In genomic region chr12:92608418-92609091, GRCh38 we compare ENCODE assay signal across 8 cellular contexts.
DNase-seq lines count a peak whose midpoint lies in the region; ATAC-seq and FAIRE-seq lines count a peak whose summit lies in the region.

No MANE protein-coding gene starts in this region.

- no peaks in the 10 kb centered on the region for H3K27me3 Mint-ChIP-seq in activated T-helper 17 cell treated with anti-CD3 and anti-CD28 coated beads, Interleukin-2, amount 50 U/mL, for 72 hours

- peaks cover 29% of the 10 kb centered on the region for H3K4me1 Mint-ChIP-seq in activated T-helper 17 cell treated with anti-CD3 and anti-CD28 coated beads, Interleukin-2, amount 50 U/mL, for 72 hours

- no peak for FAIRE-seq in urothelium cell line (lab: Jason Lieb, UNC)

- no peak for ATAC-seq in activated T-helper 17 cell treated with anti-CD3 and anti-CD28 coated beads, Interleukin-2, amount 50 U/mL, for 72 hours (replicated peaks)

- peaks cover 4% of the 10 kb centered on the region for H3K9me3 Mint-ChIP-seq in activated T-helper 17 cell treated with anti-CD3 and anti-CD28 coated beads, Interleukin-2, amount 50 U/mL, for 72 hours

- H3K4me3 Mint-ChIP-seq in activated T-helper 17 cell treated with anti-CD3 and anti-CD28 coated beads, Interleukin-2, amount 50 U/mL, for 72 hours, result peak overlapping the region; percentile 60

- peaks cover 7% of the 10 kb centered on the region for H3K36me3 Mint-ChIP-seq in activated T-helper 17 cell treated with anti-CD3 and anti-CD28 coated beads, Interleukin-2, amount 50 U/mL, for 72 hours (ENCODE audit: low read depth)

- peak overlapping the region; percentile 75 for H3K27ac Mint-ChIP-seq in activated T-helper 17 cell treated with anti-CD3 and anti-CD28 coated beads, Interleukin-2, amount 50 U/mL, for 72 hours

- DNase-seq in NCI-H1417 (lab: John Stamatoyannopoulos, UW) (peak; percentile 33 to 68 (median 36)), NCI-H1417 treated with DMSO at 0.1 percent for 48 hours (lab: John Stamatoyannopoulos, UW) (no peak), NAMALWA (ENCODE audit: low spot score) (peak; percentile 34), inferior parietal cortex (ENCODE audit: extremely low spot score) (peak; percentile 68), urothelium cell line (ENCODE audit: low spot score) (peak; percentile 40)
- no peak for DNase-seq in activated CD4-positive, alpha-beta T cell treated with anti-CD3 and anti-CD28 coated beads for 4 hours
- DNase-seq in stimulated activated CD8-positive, alpha-beta memory T cell treated with anti-CD3 and anti-CD28 coated beads, Interleukin-4, amount 100 ng/mL, for 48 hours, result no peak

Comparison
In these comparisons a context has a peak if more than half of its experiments do, and no peak if none do; other contexts are left out.
1. DNase-seq: peak in NCI-H1417 (3 of 3), NAMALWA (single experiment), inferior parietal cortex (single experiment) and urothelium cell line (single experiment); none in NCI-H1417 treated with DMSO at 0.1 percent for 48 hours (single experiment), activated CD4-positive, alpha-beta T cell treated with anti-CD3 and anti-CD28 coated beads for 4 hours (0 of 2) and stimulated activated CD8-positive, alpha-beta memory T cell treated with anti-CD3 and anti-CD28 coated beads, Interleukin-4, amount 100 ng/mL, for 48 hours (single experiment).